Comparison of ENCODE assay signal across 25 cellular contexts in the genomic region with DNA sequence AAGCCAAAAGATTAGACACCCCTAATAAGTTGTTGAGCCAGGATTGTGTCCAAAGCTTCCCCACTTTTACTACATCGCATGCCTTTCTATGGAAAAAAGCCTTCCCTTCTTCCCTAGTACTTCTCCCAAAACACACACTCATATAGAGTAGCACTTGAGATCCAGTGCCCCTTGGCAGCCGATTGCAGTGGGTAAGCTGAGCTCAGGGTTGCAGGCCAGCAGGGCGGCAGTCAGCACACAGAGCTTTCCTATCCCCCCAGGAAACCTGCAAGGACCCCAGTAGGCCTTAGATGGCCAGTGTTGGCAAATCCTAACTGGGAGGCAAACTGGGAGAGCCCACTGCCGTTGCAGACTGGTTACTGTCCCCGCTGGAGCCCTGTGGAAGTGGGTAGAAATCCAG.
DNase-seq lines count a peak whose midpoint lies in the region; ATAC-seq, FAIRE-seq and TF ChIP-seq lines count a peak whose summit lies in the region.
"Had no signal": no experiment of that assay in that cellular context is flagged by ENCODE, and none has a peak within 500 bp of the region (broad histone marks: within the 10 kb centered on the region; RNA-seq: fewer than 3 reads in every experiment).

No MANE protein-coding gene starts in this region.

- no peak for TF ChIP-seq EP300 in A549 (IDR thresholded peaks at IDR 0.05)
- no peak for TF ChIP-seq EP300 in GM12878 (IDR thresholded peaks at IDR 0.05; ENCODE audit: borderline replicate concordance in 1 of 2, control insufficient read depth in 1 of 2, low read depth in 2 of 2, low read length in 2 of 2)
- TF ChIP-seq EP300 in sigmoid colon (IDR thresholded peaks at IDR 0.05), result no peak

- no peaks in the 10 kb centered on the region for H4K20me1 ChIP-seq in GM12878 (ENCODE audit: control insufficient read depth, insufficient read depth)

- intact Hi-C loops in GM12878 (cut with micrococcal nuclease; ENCODE audit: unreplicated experiment), result loop anchor here (1.0 kb wide), 2 partner anchors 13 to 83 kb away; no protein-coding TSS in a partner anchor
- intact Hi-C loops in natural killer cell (cut with micrococcal nuclease), result loop anchor here (5.0 kb wide), 1 partner anchor 56 kb away; no protein-coding TSS in a partner anchor
- intact Hi-C loops in tibial artery (cut with DNase I; ENCODE audit: low total_unique reads), result loop anchor here (10.0 kb wide), 1 partner anchor 71 kb away; no protein-coding TSS in a partner anchor
- intact Hi-C loops in sigmoid colon (cut with DNase I), result no loop called here

- H3K27ac ChIP-seq in A549 (peak overlapping the region in 1 of 2 experiments; percentile 40; a peak in 1 of 6 replicates), GM12878 (ENCODE audit: control insufficient read depth, insufficient read depth) (peak overlapping the region; percentile 78), tibial artery (no peak overlapping the region), sigmoid colon (no peak overlapping the region)
- H3K27ac ChIP-seq: SJSA1 had no signal

- H3K9me3 Mint-ChIP-seq in natural killer cell (no peaks in the 10 kb centered on the region), osteocyte (ENCODE audit: unreplicated experiment) (no peaks in the 10 kb centered on the region)
- H3K9me3 Mint-ChIP-seq: CD8-positive, alpha-beta T cell; HFFc6 had no signal

- no TSS peak for BruUV-seq in GM12878 (replicated peaks; lab: Mats Ljungman, UMichigan)

- in situ Hi-C loops in GM13977 (cut with MboI; ENCODE audit: low pct_unique_long_range_greater_than_20kb, low sequenced_read_pairs, unreplicated experiment), result no loop called here
- in situ Hi-C loops in GM12878 (cut with MboI), result no loop called here

- DNase-seq in A549 (ENCODE audit: low read depth in 1 of 2, low spot score in 1 of 2), result no peak
- no peak for DNase-seq in GM13977 (ENCODE audit: low spot score)
- no peak for DNase-seq in GM12878 (ENCODE audit: low read depth, low spot score)
- DNase-seq in natural killer cell, result no peak
- DNase-seq in tibial artery, result no peak
- no peak for DNase-seq in T-helper 1 cell
- no peak for DNase-seq in osteocyte (ENCODE audit: extremely low spot score, unreplicated experiment)
- DNase-seq in sigmoid colon, result no peak
- DNase-seq: Caco-2; CD8-positive, alpha-beta T cell; GOT3; HFFc6; IMR-90; MM.1S; NCI-H1048; NCI-H1417; NCI-H1694; NCI-H2171 treated with DMSO at 0.1 percent for 48 hours; NCI-H524; NCI-H748 treated with DMSO at 0.1 percent for 48 hours; PC-3 had no signal

- H3K36me3 Mint-ChIP-seq in natural killer cell, result no peaks in the 10 kb centered on the region
- no peaks in the 10 kb centered on the region for H3K36me3 Mint-ChIP-seq in osteocyte (ENCODE audit: unreplicated experiment)
- H3K36me3 Mint-ChIP-seq: CD8-positive, alpha-beta T cell had no signal

- H3K4me2 ChIP-seq in A549 (no peak overlapping the region), GM12878 (ENCODE audit: control insufficient read depth, insufficient read depth) (no peak overlapping the region)

- TF ChIP-seq CTCF in A549 (IDR thresholded peaks at IDR 0.05) (no peak), GM13977 (IDR thresholded peaks at IDR 0.05; ENCODE audit: extremely low read depth, insufficient read depth, missing control alignments) (peak; percentile 9), GM12878 (IDR thresholded peaks at IDR 0.05 in 2 of 3, conservative IDR thresholded peaks at IDR 0.05 in 1 of 3; ENCODE audit: control insufficient read depth in 2 of 3, extremely low read depth in 1 of 3, insufficient read depth in 1 of 3, low read depth in 3 of 3, low read length in 3 of 3) (no peak), natural killer cell (IDR thresholded peaks at IDR 0.05) (no peak), tibial artery (IDR thresholded peaks at IDR 0.05) (no peak), osteocyte (IDR thresholded peaks at IDR 0.05) (no peak), sigmoid colon (IDR thresholded peaks at IDR 0.05) (no peak)

- H3K9ac ChIP-seq in GM12878 (ENCODE audit: control insufficient read depth, insufficient read depth, low read length), result no peak overlapping the region; the same call in 1 of the 2 replicates

- H3K4me3 ChIP-seq in A549 (no peak overlapping the region), GM12878 (no peak overlapping the region), tibial artery (no peak overlapping the region), sigmoid colon (no peak overlapping the region)
- H3K4me3 ChIP-seq: HAP-1, SJSA1 had no signal

- no peaks in the 10 kb centered on the region for H3K27me3 Mint-ChIP-seq in natural killer cell (ENCODE audit: low read depth in 2 of 2)
- peaks cover 2% of the 10 kb centered on the region for H3K27me3 Mint-ChIP-seq in osteocyte (ENCODE audit: unreplicated experiment)

- POLR2A ChIA-PET in A549 (lab: Yijun Ruan, JAX), result no interaction called here
- POLR2A ChIA-PET in GM12878 (lab: Charles Lee), result interaction anchor here (0.7 to 7.1 kb wide), 8 partner anchors 9 to 101 kb away, joined by 3 to 49 read pairs (median 8); no protein-coding TSS in a partner anchor

- H3K36me3 ChIP-seq in GM12878 (ENCODE audit: control insufficient read depth in 2 of 2, insufficient read depth in 2 of 2, low read length in 1 of 2) (no peaks in the 10 kb centered on the region), tibial artery (no peaks in the 10 kb centered on the region), sigmoid colon (no peaks in the 10 kb centered on the region)
- H3K36me3 ChIP-seq: HAP-1, SJSA1 had no signal

- H3K27me3 ChIP-seq in GM12878 (replicated peaks in 1 of 2; ENCODE audit: control insufficient read depth in 2 of 2, insufficient read depth in 2 of 2, low read length in 1 of 2), result no peaks in the 10 kb centered on the region
- H3K27me3 ChIP-seq in tibial artery, result no peaks in the 10 kb centered on the region
- H3K27me3 ChIP-seq in sigmoid colon, result no peaks in the 10 kb centered on the region
- H3K27me3 ChIP-seq: SJSA1 had no signal

- ATAC-seq in A549 (peak; percentile 14 to 43; a peak in 1 of 6 replicates), GM12878 (no peak), natural killer cell (no peak)
- ATAC-seq: CD8-positive, alpha-beta T cell; PC-3 had no signal

- H3K4me3 Mint-ChIP-seq in natural killer cell, result no peak overlapping the region
- H3K4me3 Mint-ChIP-seq in osteocyte (ENCODE audit: unreplicated experiment), result no peak overlapping the region
- H3K4me3 Mint-ChIP-seq: CD8-positive, alpha-beta T cell; HFFc6 had no signal

- TF ChIP-seq POLR2A in A549 (IDR thresholded peaks at IDR 0.05; ENCODE audit: low read length), result no peak
- no peak for TF ChIP-seq POLR2A in GM12878 (IDR thresholded peaks at IDR 0.05; ENCODE audit: low read depth, low read length)
- TF ChIP-seq POLR2A in sigmoid colon (IDR thresholded peaks at IDR 0.05), result no peak

- H3K27ac Mint-ChIP-seq in natural killer cell (peak overlapping the region; percentile 42 to 64), osteocyte (ENCODE audit: unreplicated experiment) (no peak overlapping the region)
- H3K27ac Mint-ChIP-seq: CD8-positive, alpha-beta T cell; HFFc6 had no signal

- H3K79me2 ChIP-seq in GM12878 (ENCODE audit: control insufficient read depth, insufficient read depth, low read length), result no peaks in the 10 kb centered on the region

- CTCF ChIA-PET in A549 (lab: Yijun Ruan, JAX) (interaction anchor here (1.2 to 1.3 kb wide), 2 partner anchors 9 to 78 kb away, joined by 3 to 4 read pairs; no protein-coding TSS in a partner anchor), GM12878 (lab: Yijun Ruan, JAX) (interaction anchor here (0.9 to 2.2 kb wide), 7 partner anchors 10 to 101 kb away, joined by 3 to 18 read pairs (median 5); no protein-coding TSS in a partner anchor)

- no peak overlapping the region for H2AFZ ChIP-seq in GM12878 (ENCODE audit: control insufficient read depth, low read depth, low read length)

- FAIRE-seq in A549 (lab: Jason Lieb, UNC) (no peak), GM12878 (lab: Jason Lieb, UNC) (no peak)
- FAIRE-seq: A204.1, G401.6 had no signal

- H3K4me1 ChIP-seq in A549 (peaks cover 41% of the 10 kb centered on the region), GM12878 (ENCODE audit: control insufficient read depth, insufficient read depth, low read length) (peaks cover 60% of the 10 kb centered on the region), tibial artery (peaks cover 0 to 7% (median 3%) of the 10 kb centered on the region in 4 donors), sigmoid colon (peaks cover 0 to 3% (median 0%) of the 10 kb centered on the region in 4 donors)
- H3K4me1 ChIP-seq: Caco-2 had no signal

- no peak for TF ChIP-seq RAD21 in A549 (conservative IDR thresholded peaks at IDR 0.05 in 1 of 2, IDR thresholded peaks at IDR 0.05 in 1 of 2)
- no peak for TF ChIP-seq RAD21 in GM12878 (IDR thresholded peaks at IDR 0.05; ENCODE audit: insufficient read depth, low read depth, low read length)

- SMC1A ChIA-PET in GM12878 (lab: Charles Lee; ENCODE audit: uncharacterized antibody, unreplicated experiment), result interaction anchor here (0.6 to 2.3 kb wide), 12 partner anchors 9 to 265 kb away, joined by 3 to 18 read pairs (median 8); partner anchors contain the start of gene C15orf39

- H3K4me1 Mint-ChIP-seq in natural killer cell (peaks cover 38 to 54% of the 10 kb centered on the region in 2 donors), osteocyte (ENCODE audit: unreplicated experiment) (peaks cover 24% of the 10 kb centered on the region)

- RAD21 ChIA-PET in GM12878 (lab: Charles Lee; ENCODE audit: unreplicated experiment), result interaction anchor here (1.0 to 3.4 kb wide), 16 partner anchors 11 to 103 kb away, joined by 3 to 32 read pairs (median 7); partner anchors contain the start of genes C15orf39 and PPCDC

- WGBS in A549 (ENCODE audit: missing lambda C conversion rate), result 93% methylated on average over 5 of the region's 5 CpGs
- 98% methylated on average over 5 of the region's 5 CpGs for WGBS in GM12878 (ENCODE audit: insufficient coverage, insufficient replicate concordance, low lambda C conversion rate, missing lambda C conversion rate)
- 95% methylated on average over 5 of the region's 5 CpGs for WGBS in sigmoid colon, 2 donors

- H3K9me3 ChIP-seq in A549, result no peaks in the 10 kb centered on the region
- H3K9me3 ChIP-seq in GM12878 (replicated peaks; ENCODE audit: control insufficient read depth, insufficient read depth, low read length), result no peaks in the 10 kb centered on the region; the same call in 1 of the 3 replicates
- no peaks in the 10 kb centered on the region for H3K9me3 ChIP-seq in tibial artery
- H3K9me3 ChIP-seq in sigmoid colon, result no peaks in the 10 kb centered on the region
- H3K9me3 ChIP-seq: Caco-2, SJSA1 had no signal

TF ChIP-seq in GM12878, 131 proteins besides CTCF, POLR2A, EP300 and RAD21 (continues in another document):
- TF ChIP-seq HCFC1 (IDR thresholded peaks at IDR 0.05; ENCODE audit: low read length), result no peak

Comparison
In these comparisons a context has a peak if more than half of its experiments do, and no peak if none do; other contexts are left out.
1. ATAC-seq: peak in A549 (2 of 2); none in GM12878 (single experiment) and natural killer cell (0 of 3).